Comparison of ENCODE assay signal across 14 cellular contexts in genomic region chr13:41812851-41813250, GRCh38.
A peak's percentile ranks its signal among the peaks of the same experiment; 100 is the strongest.
DNase-seq lines count a peak whose midpoint lies in the region; ATAC-seq, FAIRE-seq and TF ChIP-seq lines count a peak whose summit lies in the region.
"Had no signal": no experiment of that assay in that cellular context is flagged by ENCODE, and none has a peak within 500 bp of the region (broad histone marks: within the 10 kb centered on the region; RNA-seq: fewer than 3 reads in every experiment).

No MANE protein-coding gene starts in this region.

- no peaks in the 10 kb centered on the region for H3K27me3 Mint-ChIP-seq in activated naive CD8-positive, alpha-beta T cell treated with anti-CD3 and anti-CD28 coated beads for 36 hours
- no peaks in the 10 kb centered on the region for H3K27me3 Mint-ChIP-seq in activated naive CD8-positive, alpha-beta T cell treated with anti-CD3 and anti-CD28 coated beads, Interleukin-2, amount 50 U/mL, for 24 hours
- H3K27me3 Mint-ChIP-seq in endothelial cell (ENCODE audit: unreplicated experiment): no peaks in the 10 kb centered on the region

- ATAC-seq in activated naive CD8-positive, alpha-beta T cell treated with anti-CD3 and anti-CD28 coated beads, Interleukin-2, amount 50 U/mL, for 24 hours: no peak
- ATAC-seq in GM21619 (IDR thresholded peaks at IDR 0.05; ENCODE audit: unreplicated experiment): peak; percentile 53
- ATAC-seq in HG03354 (IDR thresholded peaks at IDR 0.05; ENCODE audit: poor library complexity, severe bottlenecking, unreplicated experiment): peak; percentile 89
- no peak for ATAC-seq in psoas muscle
- ATAC-seq: body of pancreas, upper lobe of right lung had no signal

- FAIRE-seq in D721Med (lab: Jason Lieb, UNC): no peak

- no peak overlapping the region for H3K4me3 ChIP-seq in psoas muscle
- H3K4me3 ChIP-seq: body of pancreas, esophagus muscularis mucosa, upper lobe of right lung had no signal

- H3K27me3 ChIP-seq in psoas muscle (ENCODE audit: insufficient read depth in 3 of 3, low read length in 2 of 3): no peaks in the 10 kb centered on the region
- H3K27me3 ChIP-seq: body of pancreas, esophagus muscularis mucosa, neutrophil, upper lobe of right lung had no signal

- peak overlapping the region; percentile 30 for H3K27ac ChIP-seq in psoas muscle
- H3K27ac ChIP-seq: neutrophil, upper lobe of right lung had no signal

- peaks cover 14% of the 10 kb centered on the region for H3K4me1 Mint-ChIP-seq in activated naive CD8-positive, alpha-beta T cell treated with anti-CD3 and anti-CD28 coated beads for 36 hours
- H3K4me1 Mint-ChIP-seq in activated naive CD8-positive, alpha-beta T cell treated with anti-CD3 and anti-CD28 coated beads, Interleukin-2, amount 50 U/mL, for 24 hours: peaks cover 15% of the 10 kb centered on the region
- H3K4me1 Mint-ChIP-seq in endothelial cell (ENCODE audit: unreplicated experiment): peaks cover 2% of the 10 kb centered on the region

- H3K9me3 ChIP-seq in psoas muscle: no peaks in the 10 kb centered on the region
- H3K9me3 ChIP-seq: body of pancreas, esophagus muscularis mucosa, neutrophil, upper lobe of right lung had no signal

- H3K9me3 Mint-ChIP-seq in activated naive CD8-positive, alpha-beta T cell treated with anti-CD3 and anti-CD28 coated beads for 36 hours: no peaks in the 10 kb centered on the region
- no peaks in the 10 kb centered on the region for H3K9me3 Mint-ChIP-seq in activated naive CD8-positive, alpha-beta T cell treated with anti-CD3 and anti-CD28 coated beads, Interleukin-2, amount 50 U/mL, for 24 hours
- H3K9me3 Mint-ChIP-seq in endothelial cell (ENCODE audit: unreplicated experiment): no peaks in the 10 kb centered on the region

- H3K4me1 ChIP-seq in psoas muscle: no peaks in the 10 kb centered on the region

- 89 to 91% (median 90%) methylated on average over 2 of the region's 2 CpGs for WGBS in psoas muscle, 3 donors

- TF ChIP-seq CTCF in psoas muscle (IDR thresholded peaks at IDR 0.05) (no peak), D721Med (IDR thresholded peaks at IDR 0.05; ENCODE audit: insufficient read depth, missing control alignments) (no peak), endothelial cell (IDR thresholded peaks at IDR 0.05; ENCODE audit: unreplicated experiment) (no peak)

- H3K4me3 Mint-ChIP-seq in activated naive CD8-positive, alpha-beta T cell treated with anti-CD3 and anti-CD28 coated beads for 36 hours: no peak overlapping the region
- no peak overlapping the region for H3K4me3 Mint-ChIP-seq in activated naive CD8-positive, alpha-beta T cell treated with anti-CD3 and anti-CD28 coated beads, Interleukin-2, amount 50 U/mL, for 24 hours
- H3K4me3 Mint-ChIP-seq in endothelial cell (ENCODE audit: unreplicated experiment): no peak overlapping the region

- H3K36me3 ChIP-seq in psoas muscle (ENCODE audit: insufficient read depth in 1 of 2, low read depth in 1 of 2): peaks cover 0 to 24% of the 10 kb centered on the region in 2 donors
- H3K36me3 ChIP-seq: neutrophil had no signal

- peak overlapping the region; percentile 67 for H3K27ac Mint-ChIP-seq in activated naive CD8-positive, alpha-beta T cell treated with anti-CD3 and anti-CD28 coated beads for 36 hours
- H3K27ac Mint-ChIP-seq in activated naive CD8-positive, alpha-beta T cell treated with anti-CD3 and anti-CD28 coated beads, Interleukin-2, amount 50 U/mL, for 24 hours: no peak overlapping the region
- H3K27ac Mint-ChIP-seq in endothelial cell (ENCODE audit: unreplicated experiment): no peak overlapping the region

- DNase-seq in activated naive CD8-positive, alpha-beta T cell treated with anti-CD3 and anti-CD28 coated beads for 36 hours: no peak
- no peak for DNase-seq in activated naive CD8-positive, alpha-beta T cell treated with anti-CD3 and anti-CD28 coated beads, Interleukin-2, amount 50 U/mL, for 24 hours
- DNase-seq in psoas muscle: no peak
- no peak for DNase-seq in iPS-NIHi11 (ENCODE audit: low spot score)
- DNase-seq in D721Med (ENCODE audit: insufficient read length, low spot score): no peak
- DNase-seq in endothelial cell (ENCODE audit: low spot score): no peak
- DNase-seq: body of pancreas, GF-D8, islet precursor cell, upper lobe of right lung had no signal

- peaks cover 51% of the 10 kb centered on the region for H3K36me3 Mint-ChIP-seq in activated naive CD8-positive, alpha-beta T cell treated with anti-CD3 and anti-CD28 coated beads for 36 hours
- peaks cover 56% of the 10 kb centered on the region for H3K36me3 Mint-ChIP-seq in activated naive CD8-positive, alpha-beta T cell treated with anti-CD3 and anti-CD28 coated beads, Interleukin-2, amount 50 U/mL, for 24 hours (ENCODE audit: low read depth)
- peaks cover 15% of the 10 kb centered on the region for H3K36me3 Mint-ChIP-seq in endothelial cell (ENCODE audit: low read depth, unreplicated experiment)

- intact Hi-C loops in psoas muscle (cut with DNase I): loop anchor here in 1 of 2 donors (10.0 kb wide), 1 partner anchor 48 kb away; no protein-coding TSS in a partner anchor

Comparison
In these comparisons a context has a peak if more than half of its experiments do, and no peak if none do; other contexts are left out.
1. ATAC-seq: peak in GM21619 (single experiment) and HG03354 (single experiment); none in activated naive CD8-positive, alpha-beta T cell treated with anti-CD3 and anti-CD28 coated beads, Interleukin-2, amount 50 U/mL, for 24 hours (single experiment) and psoas muscle (0 of 4).